24 cellular contexts compared by ENCODE assay signal in the genomic region with DNA sequence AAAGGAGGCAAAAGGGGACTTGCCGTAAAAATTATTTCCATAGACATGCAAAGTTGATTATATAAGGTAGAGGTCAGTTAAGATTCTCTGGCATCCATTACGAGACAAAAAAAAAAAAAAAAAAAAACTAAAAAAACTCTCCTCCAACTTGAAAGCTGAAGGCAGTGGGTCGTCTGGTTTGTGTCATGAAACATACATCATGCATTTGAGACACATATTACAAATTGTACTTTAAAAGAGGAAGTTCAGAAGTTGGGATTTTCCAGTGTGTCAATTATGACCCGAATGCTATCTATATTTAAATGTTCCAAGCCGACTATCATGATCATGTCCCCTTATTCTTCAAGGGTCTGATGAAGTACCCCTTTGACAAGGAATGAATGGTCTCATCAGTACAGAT.
"Had no signal": no experiment of that assay in that cellular context is flagged by ENCODE, and none has a peak within 500 bp of the region (broad histone marks: within the 10 kb centered on the region; RNA-seq: fewer than 3 reads in every experiment).

No MANE protein-coding gene starts in this region.

- H3K36me3 ChIP-seq: esophagus squamous epithelium, gastrocnemius medialis, right lobe of liver, stomach, suprapubic skin, tibial nerve had no signal

- H3K36me3 Mint-ChIP-seq: activated CD8-positive, alpha-beta memory T cell treated with anti-CD3 and anti-CD28 coated beads, Interleukin-2, amount 10 ng/mL, durations not matched to agents 7 days and 5 days had no signal

- H3K4me1 ChIP-seq: esophagus squamous epithelium, gastrocnemius medialis, parathyroid adenoma, right lobe of liver, stomach, suprapubic skin, tibial nerve had no signal

- DNase-seq: activated CD4-positive, alpha-beta memory T cell treated with anti-CD3 and anti-CD28 coated beads, Interleukin-2, amount 10 ng/mL, durations not matched to agents 7 days and 5 days; activated CD4-positive, alpha-beta T cell treated with anti-CD3 and anti-CD28 coated beads, Interleukin-2, amount 10 ng/mL, durations not matched to agents 24 days and 14 days; activated CD8-positive, alpha-beta memory T cell treated with anti-CD3 and anti-CD28 coated beads, Interleukin-2, amount 10 ng/mL, durations not matched to agents 7 days and 5 days; activated gamma-delta T cell; activated naive CD4-positive, alpha-beta T cell treated with anti-CD3 and anti-CD28 coated beads, Interleukin-2, amount 50 U/mL, for 16 hours; activated naive CD8-positive, alpha-beta T cell treated with anti-CD3 and anti-CD28 coated beads, Interleukin-2, amount 50 U/mL, for 24 hours; activated T-cell treated with anti-CD3 and anti-CD28 coated beads for 4 hours; cerebellar nuclear complex; endodermal cell; esophagus squamous epithelium; gastrocnemius medialis; left ventricle myocardium superior; mesendoderm; mucosa of descending colon; nucleus accumbens; right lobe of liver; stimulated activated CD4-positive, alpha-beta T cell treated with anti-CD3 and anti-CD28 coated beads, Interleukin-1b, Interleukin-23, amount 100 ng/mL, for 48 hours; stomach had no signal

- H3K27me3 Mint-ChIP-seq: activated CD4-positive, alpha-beta memory T cell treated with anti-CD3 and anti-CD28 coated beads, Interleukin-2, amount 10 ng/mL, durations not matched to agents 7 days and 5 days; activated CD4-positive, alpha-beta T cell treated with anti-CD3 and anti-CD28 coated beads, Interleukin-2, amount 10 ng/mL, durations not matched to agents 24 days and 14 days had no signal

- H3K9me3 Mint-ChIP-seq: activated naive CD8-positive, alpha-beta T cell treated with anti-CD3 and anti-CD28 coated beads, Interleukin-2, amount 50 U/mL, for 24 hours had no signal

- H3K27me3 ChIP-seq: esophagus squamous epithelium, gastrocnemius medialis, right lobe of liver, stomach, suprapubic skin, tibial nerve had no signal

- H3K27ac ChIP-seq: coronary artery, esophagus squamous epithelium, gastrocnemius medialis, parathyroid adenoma, right lobe of liver, skin epidermis, stomach, suprapubic skin, tibial nerve had no signal

- H2AFZ ChIP-seq: parathyroid adenoma had no signal

- H3K4me3 ChIP-seq: coronary artery, esophagus squamous epithelium, gastrocnemius medialis, mucosa of descending colon, right lobe of liver, skin epidermis, stomach, suprapubic skin, tibial nerve had no signal

- H3K9ac ChIP-seq: parathyroid adenoma had no signal

- H3K4me3 Mint-ChIP-seq: activated CD4-positive, alpha-beta memory T cell treated with anti-CD3 and anti-CD28 coated beads, Interleukin-2, amount 10 ng/mL, durations not matched to agents 7 days and 5 days; activated CD4-positive, alpha-beta T cell treated with anti-CD3 and anti-CD28 coated beads, Interleukin-2, amount 10 ng/mL, durations not matched to agents 24 days and 14 days; activated CD8-positive, alpha-beta memory T cell treated with anti-CD3 and anti-CD28 coated beads, Interleukin-2, amount 10 ng/mL, durations not matched to agents 7 days and 5 days; activated naive CD8-positive, alpha-beta T cell treated with anti-CD3 and anti-CD28 coated beads, Interleukin-2, amount 50 U/mL, for 24 hours; activated T-helper 1 cell treated with anti-CD3 and anti-CD28 coated beads, Interleukin-12 subunit alpha, Interleukin-12 subunit beta, Interleukin-2, Interleukin-4 antibody, amounts not matched to agents 30 ng/mL and 10 ng/mL and 1 ng/mL, durations not matched to agents 14 hours and 24 hours and 36 hours; endodermal cell had no signal

- H3K4me1 Mint-ChIP-seq: activated CD4-positive, alpha-beta memory T cell treated with anti-CD3 and anti-CD28 coated beads, Interleukin-2, amount 10 ng/mL, durations not matched to agents 7 days and 5 days; activated CD4-positive, alpha-beta T cell treated with anti-CD3 and anti-CD28 coated beads, Interleukin-2, amount 10 ng/mL, durations not matched to agents 24 days and 14 days; activated CD8-positive, alpha-beta memory T cell treated with anti-CD3 and anti-CD28 coated beads, Interleukin-2, amount 10 ng/mL, durations not matched to agents 7 days and 5 days; endodermal cell had no signal

- H3K27ac Mint-ChIP-seq: activated CD4-positive, alpha-beta memory T cell treated with anti-CD3 and anti-CD28 coated beads, Interleukin-2, amount 10 ng/mL, durations not matched to agents 7 days and 5 days; activated CD4-positive, alpha-beta T cell treated with anti-CD3 and anti-CD28 coated beads, Interleukin-2, amount 10 ng/mL, durations not matched to agents 24 days and 14 days; activated CD8-positive, alpha-beta memory T cell treated with anti-CD3 and anti-CD28 coated beads, Interleukin-2, amount 10 ng/mL, durations not matched to agents 7 days and 5 days; activated naive CD8-positive, alpha-beta T cell treated with anti-CD3 and anti-CD28 coated beads, Interleukin-2, amount 50 U/mL, for 24 hours; activated T-helper 1 cell treated with anti-CD3 and anti-CD28 coated beads, Interleukin-12 subunit alpha, Interleukin-12 subunit beta, Interleukin-2, Interleukin-4 antibody, amounts not matched to agents 30 ng/mL and 10 ng/mL and 1 ng/mL, durations not matched to agents 14 hours and 24 hours and 36 hours; endodermal cell had no signal

- H3K9me3 ChIP-seq: esophagus squamous epithelium, gastrocnemius medialis, mucosa of descending colon, right lobe of liver, stomach, suprapubic skin, tibial nerve had no signal
